ENCODE assay signal across 23 cellular contexts in genomic region chr5:2542821-2543220, GRCh38.
DNase-seq lines count a peak whose midpoint lies in the region; ATAC-seq and TF ChIP-seq lines count a peak whose summit lies in the region.
"Had no signal": no experiment of that assay in that cellular context is flagged by ENCODE, and none has a peak within 500 bp of the region (broad histone marks: within the 10 kb centered on the region; RNA-seq: fewer than 3 reads in every experiment).

No MANE protein-coding gene starts in this region.

- H3K4me2 ChIP-seq in BLaER1 (0 out of 2 replicates have a peak overlapping the region, but pooled peaks have one; percentile 13), neuronal stem cell (ENCODE audit: insufficient read depth, low read length, poor library complexity, severe bottlenecking) (no peak overlapping the region)
- H3K4me2 ChIP-seq: A549 had no signal

- H3K4me3 ChIP-seq in left ventricle myocardium inferior = no peak overlapping the region
- H3K4me3 ChIP-seq in BLaER1 = no peak overlapping the region
- H3K4me3 ChIP-seq in neuronal stem cell (ENCODE audit: low read length in 2 of 2) = no peak overlapping the region
- H3K4me3 ChIP-seq in upper lobe of right lung = no peak overlapping the region
- H3K4me3 ChIP-seq: A549; BLaER1 treated with 17β-estradiol and CSF1 and Interleukin-3, amounts not matched to agents 10 nM and 100 nM; GM12878 had no signal

- no peak overlapping the region for H2AFZ ChIP-seq in neuronal stem cell (ENCODE audit: low read length)

- H3K18ac ChIP-seq in neuronal stem cell (ENCODE audit: low read length) = peak overlapping the region; percentile 13

- no CpG with 5 or more reads among the region's 8 CpGs for WGBS in neuronal stem cell (ENCODE audit: extremely low coverage in 2 of 2, insufficient read length in 2 of 2, insufficient replicate concordance in 1 of 2), 2 donors

- intact Hi-C loops in cardiac septum (cut with DNase I) = no loop called here
- intact Hi-C loops in left ventricle myocardium inferior (cut with micrococcal nuclease) = no loop called here
- intact Hi-C loops in upper lobe of right lung (cut with DNase I) = no loop called here
- intact Hi-C loops in sciatic nerve (cut with DNase I) = no loop called here

- H3K23ac ChIP-seq in neuronal stem cell (ENCODE audit: low read depth, low read length, poor library complexity) = no peak overlapping the region

- H3K27ac ChIP-seq in left ventricle myocardium inferior (replicated peaks) (no peak overlapping the region), BLaER1 (peak overlapping the region; percentile 56; the same call in 1 of the 2 replicates), neuronal stem cell (replicated peaks; ENCODE audit: low read length) (no peak overlapping the region), upper lobe of right lung (no peak overlapping the region)
- H3K27ac ChIP-seq: 22Rv1; A549; BLaER1 treated with 17β-estradiol and CSF1 and Interleukin-3, amounts not matched to agents 10 nM and 100 nM; C4-2B had no signal

- peak overlapping the region; percentile 81 for H3K4ac ChIP-seq in neuronal stem cell (ENCODE audit: low read length)

- H4K91ac ChIP-seq in neuronal stem cell (ENCODE audit: low read depth, low read length, poor library complexity) = no peak overlapping the region

- no peak overlapping the region for H4K8ac ChIP-seq in neuronal stem cell (ENCODE audit: low read depth, low read length)

- H3K27me3 ChIP-seq in left ventricle myocardium inferior (ENCODE audit: low read depth) (peaks cover 38% of the 10 kb centered on the region), BLaER1 (no peaks in the 10 kb centered on the region), neuronal stem cell (ENCODE audit: control insufficient read depth in 3 of 3, insufficient read depth in 3 of 3, low read depth in 1 of 3, low read length in 3 of 3) (no peaks in the 10 kb centered on the region), upper lobe of right lung (no peaks in the 10 kb centered on the region)
- H3K27me3 ChIP-seq: BE2C; BLaER1 treated with 17β-estradiol and CSF1 and Interleukin-3, amounts not matched to agents 10 nM and 100 nM had no signal

- no peaks in the 10 kb centered on the region for H3K4me1 ChIP-seq in left ventricle myocardium inferior
- peaks cover 55% of the 10 kb centered on the region for H3K4me1 ChIP-seq in BLaER1
- peaks cover 20 to 26% of the 10 kb centered on the region in 2 donors for H3K4me1 ChIP-seq in neuronal stem cell (ENCODE audit: control insufficient read depth in 2 of 2, insufficient read depth in 1 of 2, low read depth in 1 of 2, low read length in 2 of 2)
- no peaks in the 10 kb centered on the region for H3K4me1 ChIP-seq in upper lobe of right lung
- H3K4me1 ChIP-seq: A549, BE2C, Caco-2 had no signal

- H3K36me3 ChIP-seq in left ventricle myocardium inferior (no peaks in the 10 kb centered on the region), BLaER1 (no peaks in the 10 kb centered on the region), neuronal stem cell (replicated peaks in 1 of 2; ENCODE audit: control insufficient read depth in 2 of 2, insufficient read depth in 2 of 2, low read length in 2 of 2) (no peaks in the 10 kb centered on the region), upper lobe of right lung (no peaks in the 10 kb centered on the region)
- H3K36me3 ChIP-seq: BE2C; BLaER1 treated with 17β-estradiol and CSF1 and Interleukin-3, amounts not matched to agents 10 nM and 100 nM had no signal

- H3K9me3 ChIP-seq in left ventricle myocardium inferior (replicated peaks) = no peaks in the 10 kb centered on the region
- H3K9me3 ChIP-seq in BLaER1 = peaks cover 16% of the 10 kb centered on the region
- H3K9me3 ChIP-seq in neuronal stem cell (replicated peaks in 1 of 2; ENCODE audit: control insufficient read depth in 2 of 2, insufficient read depth in 1 of 2, low read depth in 1 of 2, low read length in 2 of 2) = peaks cover 6 to 20% of the 10 kb centered on the region in 2 donors
- no peaks in the 10 kb centered on the region for H3K9me3 ChIP-seq in upper lobe of right lung
- H3K9me3 ChIP-seq: A549, BE2C, Caco-2 had no signal

- H2BK5ac ChIP-seq in neuronal stem cell (ENCODE audit: low read length) = peak overlapping the region; percentile 27

- peaks cover 2% of the 10 kb centered on the region for H3K79me1 ChIP-seq in neuronal stem cell (ENCODE audit: low read depth, low read length)

- ATAC-seq in upper lobe of right lung (peak; percentile 28), sciatic nerve (no peak)
- ATAC-seq: A549; CD8-positive, alpha-beta T cell; GM12878 had no signal

- no peak overlapping the region for H2BK12ac ChIP-seq in neuronal stem cell (ENCODE audit: low read length)

- H3K9ac ChIP-seq in BLaER1 (no peak overlapping the region), neuronal stem cell (ENCODE audit: low read depth, low read length, poor library complexity) (no peak overlapping the region)
- H3K9ac ChIP-seq: BLaER1 treated with 17β-estradiol and CSF1 and Interleukin-3, amounts not matched to agents 10 nM and 100 nM had no signal

- H2AK5ac ChIP-seq in neuronal stem cell (ENCODE audit: low read depth, low read length) = peak overlapping the region; percentile 91

- peak; percentile 63 for DNase-seq in cardiac septum (ENCODE audit: low spot score)
- no peak for DNase-seq in left ventricle myocardium inferior
- no peak for DNase-seq in neuronal stem cell (ENCODE audit: low spot score)
- DNase-seq in upper lobe of right lung = no peak
- no peak for DNase-seq in DMS153 treated with DMSO at 0.1 percent for 48 hours (lab: John Stamatoyannopoulos, UW; ENCODE audit: unreplicated experiment)
- no peak for DNase-seq in HPDE6-E6E7 (ENCODE audit: extremely low spot score)
- no peak for DNase-seq in sciatic nerve (ENCODE audit: low spot score)
- DNase-seq: BE2C; Caco-2; Calu3; CD4-positive, alpha-beta T cell; DMS53; DMS79; DND-41; EL; GDM1 had no signal

- H4K20me1 ChIP-seq in BLaER1 = no peaks in the 10 kb centered on the region
- H4K20me1 ChIP-seq: BLaER1 treated with 17β-estradiol and CSF1 and Interleukin-3, amounts not matched to agents 10 nM and 100 nM had no signal

- H2BK120ac ChIP-seq in neuronal stem cell (ENCODE audit: low read depth, low read length) = peak overlapping the region; percentile 78

- TF ChIP-seq CTCF in left ventricle myocardium inferior (IDR thresholded peaks at IDR 0.05; ENCODE audit: borderline replicate concordance) (no peak), upper lobe of right lung (IDR thresholded peaks at IDR 0.05) (no peak)

- H2BK15ac ChIP-seq in neuronal stem cell (ENCODE audit: low read length) = peak overlapping the region; percentile 97

- no peak overlapping the region for H3K14ac ChIP-seq in neuronal stem cell (ENCODE audit: low read length)
